19 cellular contexts compared by ENCODE assay signal in the genomic region with DNA sequence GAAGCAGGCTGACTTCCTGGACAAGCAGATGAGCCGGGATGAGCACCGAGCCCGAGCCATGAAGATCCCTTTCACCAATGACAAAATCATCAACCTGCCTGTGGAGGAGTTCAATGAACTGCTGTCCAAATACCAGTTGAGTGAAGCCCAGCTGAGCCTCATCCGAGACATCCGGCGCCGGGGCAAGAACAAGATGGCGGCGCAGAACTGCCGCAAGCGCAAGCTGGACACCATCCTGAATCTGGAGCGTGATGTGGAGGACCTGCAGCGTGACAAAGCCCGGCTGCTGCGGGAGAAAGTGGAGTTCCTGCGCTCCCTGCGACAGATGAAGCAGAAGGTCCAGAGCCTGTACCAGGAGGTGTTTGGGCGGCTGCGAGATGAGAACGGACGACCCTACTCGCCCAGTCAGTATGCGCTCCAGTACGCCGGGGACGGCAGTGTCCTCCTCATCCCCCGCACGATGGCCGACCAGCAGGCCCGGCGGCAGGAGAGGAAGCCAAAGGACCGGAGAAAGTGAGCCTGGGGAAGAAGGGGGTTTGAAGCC. TPM values are rescaled to one million over a fixed set of nuclear protein-coding genes. Genes with fewer than 3 reads are reported as not detected.
DNase-seq lines count a peak whose midpoint lies in the region; ATAC-seq and TF ChIP-seq lines count a peak whose summit lies in the region.
"Had no signal": no experiment of that assay in that cellular context is flagged by ENCODE, and none has a peak within 500 bp of the region (broad histone marks: within the 10 kb centered on the region; RNA-seq: fewer than 3 reads in every experiment).

No MANE protein-coding gene starts in this region.

- no peak for ATAC-seq in activated T-helper 17 cell treated with anti-CD3 and anti-CD28 coated beads, Interleukin-2, amount 50 U/mL, for 72 hours (replicated peaks)
- no peak for ATAC-seq in GM18868 (IDR thresholded peaks at IDR 0.05; ENCODE audit: unreplicated experiment)
- no peak for ATAC-seq in HG02885 (IDR thresholded peaks at IDR 0.05; ENCODE audit: poor library complexity, unreplicated experiment)
- no peak for ATAC-seq in lower lobe of right lung
- ATAC-seq: foreskin keratinocyte had no signal

- H3K4me1 Mint-ChIP-seq in Calu3 (ENCODE audit: low read depth, unreplicated experiment) (peaks cover 29% of the 10 kb centered on the region), nephron progenitor cell (peaks cover 32% of the 10 kb centered on the region)
- peaks cover 32% of the 10 kb centered on the region for H3K4me1 Mint-ChIP-seq in activated T-helper 17 cell treated with anti-CD3 and anti-CD28 coated beads, Interleukin-2, amount 50 U/mL, for 72 hours

- intact Hi-C loops in A673 (cut with micrococcal nuclease; ENCODE audit: unreplicated experiment) (no loop called here), Calu3 (cut with micrococcal nuclease; ENCODE audit: unreplicated experiment) (no loop called here), lower lobe of right lung (cut with DNase I) (no loop called here)

- H3K4me3 Mint-ChIP-seq in Calu3 (ENCODE audit: low read depth, unreplicated experiment): no peak overlapping the region
- H3K4me3 Mint-ChIP-seq in activated T-helper 17 cell treated with anti-CD3 and anti-CD28 coated beads, Interleukin-2, amount 50 U/mL, for 72 hours: no peak overlapping the region
- H3K4me3 Mint-ChIP-seq in nephron progenitor cell: no peak overlapping the region
- H3K4me3 Mint-ChIP-seq: B cell, neural progenitor cell had no signal

- H3K27ac Mint-ChIP-seq in Calu3 (ENCODE audit: unreplicated experiment) (peak overlapping the region; percentile 80), nephron progenitor cell (peak overlapping the region; percentile 59)
- peak overlapping the region; percentile 69 for H3K27ac Mint-ChIP-seq in activated T-helper 17 cell treated with anti-CD3 and anti-CD28 coated beads, Interleukin-2, amount 50 U/mL, for 72 hours
- H3K27ac Mint-ChIP-seq: neural progenitor cell had no signal

- no peak for TF ChIP-seq CTCF in A673 (conservative IDR thresholded peaks at IDR 0.05; ENCODE audit: low read depth, low read length)
- TF ChIP-seq CTCF in Calu3 (IDR thresholded peaks at IDR 0.05; ENCODE audit: unreplicated experiment): no peak
- TF ChIP-seq CTCF in nephron progenitor cell (IDR thresholded peaks at IDR 0.05): no peak
- TF ChIP-seq CTCF in lower lobe of right lung (IDR thresholded peaks at IDR 0.05): no peak

- H3K9me3 ChIP-seq in A673 (ENCODE audit: low read depth, low read length, poor library complexity, severe bottlenecking) (no peaks in the 10 kb centered on the region), lower lobe of right lung (no peaks in the 10 kb centered on the region)

- H3K36me3 ChIP-seq in A673 (ENCODE audit: insufficient read depth, low read length, poor library complexity, severe bottlenecking) (peaks cover 78% of the 10 kb centered on the region), lower lobe of right lung (peaks cover 97% of the 10 kb centered on the region)
- H3K36me3 ChIP-seq: neural progenitor cell had no signal

- H3K27me3 Mint-ChIP-seq in Calu3 (ENCODE audit: unreplicated experiment) (no peaks in the 10 kb centered on the region), nephron progenitor cell (ENCODE audit: low read depth, poor library complexity) (no peaks in the 10 kb centered on the region)
- no peaks in the 10 kb centered on the region for H3K27me3 Mint-ChIP-seq in activated T-helper 17 cell treated with anti-CD3 and anti-CD28 coated beads, Interleukin-2, amount 50 U/mL, for 72 hours
- H3K27me3 Mint-ChIP-seq: B cell had no signal

- H3K4me3 ChIP-seq in A673 (ENCODE audit: low read depth, low read length, poor library complexity, severe bottlenecking) (no peak overlapping the region), lower lobe of right lung (no peak overlapping the region)
- H3K4me3 ChIP-seq: neural progenitor cell had no signal

- H3K27me3 ChIP-seq in A673 (replicated peaks; ENCODE audit: insufficient read depth, low read depth, low read length, poor library complexity) (no peaks in the 10 kb centered on the region), lower lobe of right lung (ENCODE audit: low read depth) (no peaks in the 10 kb centered on the region)
- H3K27me3 ChIP-seq: foreskin keratinocyte, neural progenitor cell had no signal

- BruUV-seq in A673 (replicated peaks; lab: Mats Ljungman, UMichigan) (no TSS peak), Calu3 (replicated peaks; lab: Mats Ljungman, UMichigan) (TSS peak; percentile 33)

- H3K36me3 Mint-ChIP-seq in Calu3 (ENCODE audit: insufficient read depth, unreplicated experiment) (peaks cover 90% of the 10 kb centered on the region), nephron progenitor cell (ENCODE audit: low read depth) (peaks cover 62% of the 10 kb centered on the region)
- H3K36me3 Mint-ChIP-seq in activated T-helper 17 cell treated with anti-CD3 and anti-CD28 coated beads, Interleukin-2, amount 50 U/mL, for 72 hours (ENCODE audit: low read depth): peaks cover 92% of the 10 kb centered on the region

- DNase-seq in A673 (ENCODE audit: low spot score): no peak
- no peak for DNase-seq in Calu3
- no peak for DNase-seq in nephron progenitor cell
- DNase-seq in NCI-H187 treated with DMSO at 0.1 percent for 48 hours (lab: John Stamatoyannopoulos, UW): no peak
- DNase-seq in lower lobe of right lung: no peak
- DNase-seq: activated effector memory CD4-positive, alpha-beta T cell treated with anti-CD3 and anti-CD28 coated beads, Interleukin-2, amount 50 U/mL, for 16 hours; cortex of kidney; foreskin keratinocyte; KG1; mesendoderm; NCI-H1092 treated with DMSO at 0.1 percent for 48 hours; NCI-H526; SHP77; T-helper 1 cell had no signal

- CTCF ChIA-PET in A673 (lab: Charles Lee): no interaction called here
- CTCF ChIA-PET in Calu3 (lab: Charles Lee): interaction anchor here (2.1 kb wide), 1 partner anchor 11 kb away, joined by 7 read pairs; the partner anchor contains the start of gene NFE2L1

- no peaks in the 10 kb centered on the region for H3K9me3 Mint-ChIP-seq in Calu3 (ENCODE audit: low read depth, unreplicated experiment)
- no peaks in the 10 kb centered on the region for H3K9me3 Mint-ChIP-seq in activated T-helper 17 cell treated with anti-CD3 and anti-CD28 coated beads, Interleukin-2, amount 50 U/mL, for 72 hours
- no peaks in the 10 kb centered on the region for H3K9me3 Mint-ChIP-seq in nephron progenitor cell
- H3K9me3 Mint-ChIP-seq: neural progenitor cell had no signal

- POLR2A ChIA-PET in A673 (lab: Charles Lee; ENCODE audit: low non-redundant PET): no interaction called here

- H3K4me1 ChIP-seq in A673 (ENCODE audit: insufficient read depth, low read length, poor library complexity, severe bottlenecking) (peaks cover 22% of the 10 kb centered on the region), lower lobe of right lung (peaks cover 18% of the 10 kb centered on the region)

- H3K27ac ChIP-seq in A673 (ENCODE audit: low read depth, low read length, poor library complexity, severe bottlenecking): peak overlapping the region; percentile 98
- no peak overlapping the region for H3K27ac ChIP-seq in lower lobe of right lung
- H3K27ac ChIP-seq: foreskin keratinocyte, neural progenitor cell had no signal

RNA-seq across cellular contexts. Expression of gene NFE2L1, which starts 11.0 kb away (rescaled TPM):
- 149 and 168 TPM in 2 replicates for total RNA-seq in A673 (2021)
- 216 and 247 TPM in 2 replicates for total RNA-seq in Calu3 (2022)
- total RNA-seq in activated T-helper 17 cell treated with anti-CD3 and anti-CD28 coated beads, Interleukin-2, amount 50 U/mL, for 72 hours: 10 to 100 TPM; 77.7 to 91.8 TPM
- 162 TPM for total RNA-seq in lower lobe of right lung

RNA-seq across cellular contexts. Expression of gene COPZ2, which starts 21.6 kb away (rescaled TPM):
- total RNA-seq in A673 (2021): 2.3 TPM in 1 of 2 replicates, not detected in the other
- 1.1 and 1.2 TPM in 2 replicates for total RNA-seq in Calu3 (2022)
- total RNA-seq in activated T-helper 17 cell treated with anti-CD3 and anti-CD28 coated beads, Interleukin-2, amount 50 U/mL, for 72 hours: 1 to 10 TPM; 1.3 to 2.0 TPM
- total RNA-seq in lower lobe of right lung: 22.9 TPM

RNA-seq across cellular contexts. Expression of gene CBX1, which starts 42.1 kb away (rescaled TPM):
- total RNA-seq in A673 (2021) (121 and 139 TPM in 2 replicates), Calu3 (2022) (111 and 126 TPM in 2 replicates), lower lobe of right lung (30.7 TPM)
- total RNA-seq in activated T-helper 17 cell treated with anti-CD3 and anti-CD28 coated beads, Interleukin-2, amount 50 U/mL, for 72 hours: 10 to 100 TPM; 30.0 to 48.4 TPM

RNA-seq across cellular contexts. Expression of gene SNX11, which starts 48.4 kb away (rescaled TPM):
- total RNA-seq in A673 (2021): 25.1 and 27.6 TPM in 2 replicates
- 29.4 and 37.1 TPM in 2 replicates for total RNA-seq in Calu3 (2022)
- total RNA-seq in activated T-helper 17 cell treated with anti-CD3 and anti-CD28 coated beads, Interleukin-2, amount 50 U/mL, for 72 hours: 10 to 100 TPM; 22.8 to 24.7 TPM
- 19.7 TPM for total RNA-seq in lower lobe of right lung
